23 cellular contexts compared by ENCODE assay signal in the genomic region with DNA sequence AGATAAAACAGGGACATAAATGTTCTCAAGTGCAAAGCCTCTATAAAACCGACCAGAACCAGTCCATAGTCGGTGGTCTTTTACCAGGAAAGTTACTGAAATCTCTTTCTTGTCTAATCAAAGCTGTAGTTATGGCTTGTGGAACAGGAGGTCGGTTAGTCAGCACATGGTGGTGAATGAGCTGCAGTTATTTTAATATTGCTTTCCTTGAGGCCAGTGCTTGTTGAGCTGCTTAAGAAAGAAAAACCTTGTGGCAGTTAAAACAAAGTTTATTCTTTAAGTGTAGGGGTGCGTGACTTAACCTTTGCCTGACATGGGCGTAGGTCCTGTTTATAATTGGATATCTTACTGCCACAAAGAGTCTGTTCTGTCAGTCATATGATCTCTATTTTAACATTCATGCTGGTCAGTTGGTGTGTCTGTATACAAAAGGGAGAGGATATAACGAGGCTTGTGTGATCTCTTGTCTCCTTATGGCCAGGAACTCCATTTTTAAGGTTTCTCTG. TPM values are rescaled to one million over a fixed set of nuclear protein-coding genes. Genes with fewer than 3 reads are reported as not detected.
DNase-seq lines count a peak whose midpoint lies in the region; ATAC-seq, FAIRE-seq and TF ChIP-seq lines count a peak whose summit lies in the region.
"Had no signal": no experiment of that assay in that cellular context is flagged by ENCODE, and none has a peak within 500 bp of the region (broad histone marks: within the 10 kb centered on the region; RNA-seq: fewer than 3 reads in every experiment).

No MANE protein-coding gene starts in this region.

- H3K23ac ChIP-seq in H1 (ENCODE audit: insufficient read length) = no peak overlapping the region

- H2BK15ac ChIP-seq in H1 (ENCODE audit: low read length) = no peak overlapping the region

- H2AK5ac ChIP-seq in H1 (ENCODE audit: low read depth, low read length) = no peak overlapping the region

- TF ChIP-seq EP300 in H1 (IDR thresholded peaks at IDR 0.05; ENCODE audit: borderline replicate concordance in 1 of 2, low read depth in 2 of 2, low read length in 2 of 2) = no peak

- peak overlapping the region in 5 of 10 donors; percentile 5 to 63 (median 29) for H3K27ac Mint-ChIP-seq in naive thymus-derived CD8-positive, alpha-beta T cell
- H3K27ac Mint-ChIP-seq in activated T-cell treated with anti-CD3 and anti-CD28 coated beads, Interleukin-2, amount 50 U/mL, for 24 hours = no peak overlapping the region
- H3K27ac Mint-ChIP-seq: T-helper 1 cell treated with Interleukin-12 subunit alpha and Interleukin-12 subunit beta and Interleukin-4 antibody, amounts not matched to agents 30 μg/mL and 1 μg/mL, for 36 hours had no signal

- H2BK12ac ChIP-seq in H1 (ENCODE audit: low read depth, low read length) = no peak overlapping the region

- H3K79me2 ChIP-seq in H1 (ENCODE audit: control insufficient read depth in 1 of 2, insufficient read depth in 2 of 2, low read length in 2 of 2) = no peaks in the 10 kb centered on the region

- no peak overlapping the region for H3K4me2 ChIP-seq in H1 (ENCODE audit: insufficient read depth in 1 of 2, low read depth in 2 of 2, low read length in 2 of 2)

- H3K4me1 Mint-ChIP-seq in naive thymus-derived CD8-positive, alpha-beta T cell = peaks cover 15 to 33% (median 25%) of the 10 kb centered on the region in 4 donors
- H3K4me1 Mint-ChIP-seq in activated T-cell treated with anti-CD3 and anti-CD28 coated beads, Interleukin-2, amount 50 U/mL, for 24 hours (ENCODE audit: low read depth) = peaks cover 27% of the 10 kb centered on the region

- no peak overlapping the region for H3K14ac ChIP-seq in H1 (ENCODE audit: insufficient read length)

- POLR2A ChIA-PET in H1 (lab: Charles Lee; ENCODE audit: partially characterized antibody) = no interaction called here
- POLR2A ChIA-PET in naive thymus-derived CD8-positive, alpha-beta T cell (lab: Charles Lee) = no interaction called here

- H3K4ac ChIP-seq in H1 (replicated peaks; ENCODE audit: insufficient read length, low read depth, low read length) = no peak overlapping the region

- H3K27me3 ChIP-seq in H1 (replicated peaks in 1 of 4; ENCODE audit: control insufficient read depth in 3 of 4, extremely low read depth in 1 of 4, insufficient read depth in 3 of 4, low read length in 3 of 4) = no peaks in the 10 kb centered on the region; a peak in 1 of 7 replicates
- H3K27me3 ChIP-seq in mucosa of rectum (ENCODE audit: control insufficient read depth in 2 of 2, insufficient read depth in 2 of 2, low read length in 2 of 2) = no peaks in the 10 kb centered on the region
- H3K27me3 ChIP-seq: Peyer's patch had no signal

- CTCF ChIA-PET in H1 (lab: Charles Lee; ENCODE audit: partially characterized antibody) = interaction anchor here (1.0 to 1.9 kb wide), 4 partner anchors 11 to 411 kb away, joined by 3 to 5 read pairs (median 4); no protein-coding TSS in a partner anchor

- H3K27ac ChIP-seq in H1 (ENCODE audit: low read depth, low read length) (no peak overlapping the region), mucosa of rectum (ENCODE audit: low read depth in 2 of 2, low read length in 2 of 2) (peak overlapping the region; percentile 43 to 79), substantia nigra (ENCODE audit: low read depth, low read length, poor library complexity, severe bottlenecking) (no peak overlapping the region)
- H3K27ac ChIP-seq: HL-60, SJSA1 had no signal

- 86% methylated on average over 6 of the region's 6 CpGs; no CpG with 5 or more reads in 1 of the 2 experiments for WGBS in H1 (ENCODE audit: extremely low coverage in 1 of 2, insufficient coverage in 1 of 2, insufficient read length in 1 of 2, insufficient replicate concordance in 2 of 2, low coverage in 1 of 2, low lambda C conversion rate in 2 of 2, missing lambda C conversion rate in 1 of 2), 2 experiments

- H3K36me3 Mint-ChIP-seq in naive thymus-derived CD8-positive, alpha-beta T cell = peaks cover 0 to 8% (median 7%) of the 10 kb centered on the region in 3 donors
- H3K36me3 Mint-ChIP-seq in activated T-cell treated with anti-CD3 and anti-CD28 coated beads, Interleukin-2, amount 50 U/mL, for 24 hours (ENCODE audit: low read depth) = peaks cover 5% of the 10 kb centered on the region

- H3K4me3 ChIP-seq in H1 (ENCODE audit: extremely low read depth in 1 of 4, insufficient read depth in 2 of 4, low read depth in 3 of 4, low read length in 4 of 4) (no peak overlapping the region), mucosa of rectum (ENCODE audit: low read length in 2 of 2) (peak overlapping the region in 1 of 2 donors; percentile 9)
- H3K4me3 ChIP-seq: Peyer's patch, SJSA1 had no signal

- peaks cover 16 to 17% of the 10 kb centered on the region in 2 experiments for H3K9me3 ChIP-seq in H1 (ENCODE audit: insufficient read depth in 2 of 2, low read depth in 1 of 2, low read length in 1 of 2)
- no peaks in the 10 kb centered on the region for H3K9me3 ChIP-seq in mucosa of rectum (ENCODE audit: control insufficient read depth in 2 of 2, low read length in 2 of 2)

- peak; percentile 39 for DNase-seq in OCI-M1 (lab: John Stamatoyannopoulos, UW)
- no peak for DNase-seq in H1 (ENCODE audit: low read depth in 1 of 2, low spot score in 2 of 2)
- no peak for DNase-seq in DMS 273 (lab: John Stamatoyannopoulos, UW; ENCODE audit: unreplicated experiment)
- no peak for DNase-seq in naive thymus-derived CD8-positive, alpha-beta T cell
- DNase-seq in substantia nigra (lab: John Stamatoyannopoulos, UW) = no peak
- DNase-seq in activated T-cell treated with anti-CD3 and anti-CD28 coated beads, Interleukin-2, amount 50 U/mL, for 24 hours = no peak
- DNase-seq: Caco-2; CD4-positive, CD25-positive, alpha-beta regulatory T cell; H7; KG1; NCI-H1092; NCI-H1436; NCI-H1930; NCI-H510A; NCI-H774; NK-92 treated with Interleukin-12 subunit alpha and Interleukin-12 subunit beta, amount 100 ng/mL, for 24 hours; Peyer's patch had no signal

- H3K9ac ChIP-seq in H1 (replicated peaks in 1 of 4; ENCODE audit: extremely low read depth in 1 of 4, low read depth in 3 of 4, low read length in 3 of 4) = no peak overlapping the region
- H3K9ac ChIP-seq in mucosa of rectum (ENCODE audit: low read depth in 1 of 2, low read length in 2 of 2) = no peak overlapping the region

- no peak overlapping the region for H4K5ac ChIP-seq in H1 (ENCODE audit: insufficient read length, low read depth, low read length)

- H3K4me3 Mint-ChIP-seq in naive thymus-derived CD8-positive, alpha-beta T cell = no peak overlapping the region
- no peak overlapping the region for H3K4me3 Mint-ChIP-seq in activated T-cell treated with anti-CD3 and anti-CD28 coated beads, Interleukin-2, amount 50 U/mL, for 24 hours
- H3K4me3 Mint-ChIP-seq: CD4-positive, CD25-positive, alpha-beta regulatory T cell; T-helper 1 cell treated with Interleukin-12 subunit alpha and Interleukin-12 subunit beta and Interleukin-4 antibody, amounts not matched to agents 30 μg/mL and 1 μg/mL, for 36 hours had no signal

- no peaks in the 10 kb centered on the region for H3K79me1 ChIP-seq in H1 (ENCODE audit: low read depth, low read length)

- peaks cover 0 to 19% (median 8%) of the 10 kb centered on the region in 9 donors for H3K9me3 Mint-ChIP-seq in naive thymus-derived CD8-positive, alpha-beta T cell
- peaks cover 11% of the 10 kb centered on the region for H3K9me3 Mint-ChIP-seq in activated T-cell treated with anti-CD3 and anti-CD28 coated beads, Interleukin-2, amount 50 U/mL, for 24 hours

- H3K27me3 Mint-ChIP-seq in naive thymus-derived CD8-positive, alpha-beta T cell = no peaks in the 10 kb centered on the region
- no peaks in the 10 kb centered on the region for H3K27me3 Mint-ChIP-seq in activated T-cell treated with anti-CD3 and anti-CD28 coated beads, Interleukin-2, amount 50 U/mL, for 24 hours
- H3K27me3 Mint-ChIP-seq: CD4-positive, CD25-positive, alpha-beta regulatory T cell had no signal

- no peak overlapping the region for H3K56ac ChIP-seq in H1 (replicated peaks; ENCODE audit: insufficient read length, low read depth, low read length)

- no peak for FAIRE-seq in H1 (lab: Jason Lieb, UNC)
- FAIRE-seq: G401.6, HepG2 had no signal

- no peak overlapping the region for H2BK5ac ChIP-seq in H1 (ENCODE audit: low read depth, low read length)

- no peak overlapping the region for H4K91ac ChIP-seq in H1 (replicated peaks; ENCODE audit: insufficient read length, low read length)

- no peak overlapping the region for H2AFZ ChIP-seq in H1 (ENCODE audit: low read length)

- H4K20me1 ChIP-seq in H1 (replicated peaks in 1 of 2; ENCODE audit: control insufficient read depth in 1 of 2, insufficient read depth in 2 of 2, low read length in 2 of 2) = no peaks in the 10 kb centered on the region

- no peaks in the 10 kb centered on the region for H3K23me2 ChIP-seq in H1 (ENCODE audit: low read depth, low read length)

- H3K36me3 ChIP-seq in H1 (ENCODE audit: control insufficient read depth in 2 of 4, insufficient read depth in 4 of 4, low read length in 3 of 4) (no peaks in the 10 kb centered on the region), mucosa of rectum (ENCODE audit: control insufficient read depth in 2 of 2, insufficient read depth in 2 of 2, low read length in 2 of 2) (no peaks in the 10 kb centered on the region)
- H3K36me3 ChIP-seq: Peyer's patch, SJSA1 had no signal

- no peak overlapping the region for H3K18ac ChIP-seq in H1 (ENCODE audit: extremely low read depth, low read length)

- no peaks in the 10 kb centered on the region for H3K4me1 ChIP-seq in H1 (replicated peaks in 1 of 4; ENCODE audit: control insufficient read depth in 3 of 4, insufficient read depth in 4 of 4, low read length in 3 of 4)
- peaks cover 14 to 33% of the 10 kb centered on the region in 2 donors for H3K4me1 ChIP-seq in mucosa of rectum (ENCODE audit: control insufficient read depth in 2 of 2, insufficient read depth in 2 of 2, low read length in 2 of 2)
- H3K4me1 ChIP-seq: Caco-2, SJSA1 had no signal

- TF ChIP-seq POLR2A in H1 (IDR thresholded peaks at IDR 0.05; ENCODE audit: control extremely low read depth in 1 of 2, low read depth in 2 of 2, low read length in 2 of 2) = no peak

- TF ChIP-seq CTCF in H1 (IDR thresholded peaks at IDR 0.05; ENCODE audit: control extremely low read depth in 1 of 3, insufficient read depth in 1 of 3, low read depth in 1 of 3, low read length in 3 of 3) = no peak

- H4K8ac ChIP-seq in H1 (ENCODE audit: extremely low read depth, insufficient read depth, low read length) = no peak overlapping the region

- no peak for TF ChIP-seq RAD21 in H1 (IDR thresholded peaks at IDR 0.05 in 1 of 2, conservative IDR thresholded peaks at IDR 0.05 in 1 of 2; ENCODE audit: low read depth in 2 of 2, low read length in 2 of 2)

- ATAC-seq in naive thymus-derived CD8-positive, alpha-beta T cell = no peak
- ATAC-seq: HepG2 had no signal

- H2BK120ac ChIP-seq in H1 (replicated peaks; ENCODE audit: low read depth, low read length) = no peak overlapping the region

- peak overlapping the region; percentile 21; the same call in 1 of the 2 replicates for H2BK20ac ChIP-seq in H1 (ENCODE audit: low read length)

RNA-seq across cellular contexts. Expression of gene CNTF, which starts 19.7 kb away (rescaled TPM):
- total RNA-seq in H1 (2021; fragmentation: NEBNext Ultra II Directional; extraction: Animal tissue kit (Norgen Biotek cat#: 25700)) = 1.5 and 1.9 TPM in 2 replicates
- 0.33 and 0.41 TPM in 2 replicates for polyA plus RNA-seq in H1 (2011; rRNA removed)
- 0.37 TPM for polyA plus RNA-seq in H1 (2011; cell fraction: cytosol; rRNA removed)
- 1.3 TPM for polyA plus RNA-seq in H1 (2011; cell fraction: nucleus; rRNA removed)
- 0.27 to 1.7 TPM (median 0.62 TPM) in 4 replicates for polyA plus RNA-seq in H1 (2012, experiment 1 of 2)
- polyA plus RNA-seq in H1 (2012, experiment 2 of 2) = not detected
- polyA plus RNA-seq in H1 (2013, experiment 1 of 2) = 0.51 TPM
- 0.40 TPM for polyA plus RNA-seq in H1 (2013, experiment 2 of 2)
- 3.0 and 4.6 TPM in 2 replicates for polyA minus RNA-seq in H1 (2011; rRNA and poly(A)+ RNA removed)
- polyA minus RNA-seq in H1 (2011; cell fraction: cytosol; rRNA and poly(A)+ RNA removed) = 2.1 TPM
- polyA minus RNA-seq in H1 (2011; cell fraction: nucleus; rRNA and poly(A)+ RNA removed) = 26.0 TPM
- 1 to 10 TPM; 2.9 to 3.0 TPM for total RNA-seq in naive thymus-derived CD8-positive, alpha-beta T cell
- polyA plus RNA-seq in naive thymus-derived CD8-positive, alpha-beta T cell = under 1 TPM in 2 of 3 donors, not detected in 1; 0.15 to 0.28 TPM
- polyA plus RNA-seq: CD4-positive, CD25-positive, alpha-beta regulatory T cell had no signal

Comparison
In these comparisons a context has a peak if more than half of its experiments do, and no peak if none do; other contexts are left out.
1. H3K27ac ChIP-seq: peak in mucosa of rectum (2 of 2); none in H1 (single experiment) and substantia nigra (single experiment).